8 cellular contexts compared by ENCODE assay signal in the genomic region with DNA sequence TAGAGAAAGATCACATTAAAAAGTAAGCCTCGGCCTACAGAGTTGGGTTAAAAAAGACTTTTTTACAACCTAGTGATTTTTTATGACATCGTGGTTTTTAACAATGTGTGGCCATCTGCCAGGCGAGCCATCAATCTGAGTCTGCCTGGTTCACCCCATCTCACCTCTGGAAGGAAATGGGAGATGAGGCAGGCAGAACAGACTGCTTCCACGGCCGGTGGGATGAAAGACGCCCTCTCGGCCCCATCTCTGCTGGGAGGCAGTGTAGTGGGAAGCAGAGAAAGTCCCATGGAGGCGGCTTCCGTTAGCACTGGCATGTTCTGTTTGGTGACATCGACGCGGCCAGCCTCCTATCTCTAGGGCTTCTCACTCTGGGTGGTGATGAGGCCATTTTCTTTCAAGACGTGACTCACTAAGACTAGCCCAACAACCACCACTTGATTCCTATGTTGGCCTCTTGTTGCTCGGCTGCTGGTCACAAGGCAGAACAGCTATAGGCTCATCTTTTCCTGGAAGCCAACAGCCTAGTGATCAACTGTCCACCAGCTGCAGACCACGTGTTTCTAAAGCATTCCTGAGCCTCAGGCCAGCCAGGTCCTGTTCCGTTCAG.
A peak's percentile ranks its signal among the peaks of the same experiment; 100 is the strongest.
DNase-seq lines count a peak whose midpoint lies in the region; ATAC-seq and TF ChIP-seq lines count a peak whose summit lies in the region.

No MANE protein-coding gene starts in this region.

- POLR2A ChIA-PET in activated CD4-positive, alpha-beta T cell treated with anti-CD3 and anti-CD28 coated beads for 36 hours (lab: Charles Lee): no interaction called here

- H3K4me3 ChIP-seq in gastroesophageal sphincter (no peak overlapping the region), skeletal muscle cell (ENCODE audit: low read depth, low read length) (peak overlapping the region; percentile 10)

- H3K9me3 Mint-ChIP-seq in activated CD4-positive, alpha-beta T cell treated with anti-CD3 and anti-CD28 coated beads for 36 hours (ENCODE audit: low read depth): no peaks in the 10 kb centered on the region

- H3K27ac ChIP-seq in gastroesophageal sphincter: peak overlapping the region; percentile 26 to 75 (median 73)

- ATAC-seq in gastroesophageal sphincter (peak; percentile 22), HG02884 (IDR thresholded peaks at IDR 0.05; ENCODE audit: unreplicated experiment) (no peak)
- no peak for ATAC-seq in activated CD4-positive, alpha-beta T cell treated with anti-CD3 and anti-CD28 coated beads for 36 hours

- no peaks in the 10 kb centered on the region for H3K36me3 Mint-ChIP-seq in activated CD4-positive, alpha-beta T cell treated with anti-CD3 and anti-CD28 coated beads for 36 hours (ENCODE audit: low read depth)

- no peak overlapping the region for H3K27ac Mint-ChIP-seq in activated CD4-positive, alpha-beta T cell treated with anti-CD3 and anti-CD28 coated beads for 36 hours

- WGBS in gastroesophageal sphincter (ENCODE audit: low coverage in 1 of 2), 2 donors: 45 to 50% methylated on average over 12 to 13 of the region's 16 CpGs

- H3K36me3 ChIP-seq in gastroesophageal sphincter: peaks cover 0 to 28% of the 10 kb centered on the region in 2 donors

- no peaks in the 10 kb centered on the region for H3K27me3 Mint-ChIP-seq in activated CD4-positive, alpha-beta T cell treated with anti-CD3 and anti-CD28 coated beads for 36 hours

- H3K4me1 Mint-ChIP-seq in activated CD4-positive, alpha-beta T cell treated with anti-CD3 and anti-CD28 coated beads for 36 hours: peaks cover 6% of the 10 kb centered on the region

- no peaks in the 10 kb centered on the region for H3K9me3 ChIP-seq in gastroesophageal sphincter

- CTCF ChIA-PET in activated CD4-positive, alpha-beta T cell treated with anti-CD3 and anti-CD28 coated beads for 36 hours (lab: Charles Lee): interaction anchor here (0.7 kb wide), 1 partner anchor 191 kb away, joined by 4 read pairs; no protein-coding TSS in a partner anchor

- in situ Hi-C loops in G401 (cut with HindIII; ENCODE audit: low sequenced_read_pairs): no loop called here
- in situ Hi-C loops in GM13976 (cut with MboI; ENCODE audit: low sequenced_read_pairs, unreplicated experiment): no loop called here

- DNase-seq in G401 (ENCODE audit: low spot score): peak; percentile 32
- DNase-seq in T1000 (lab: John Stamatoyannopoulos, UW): peak; percentile 19
- DNase-seq in skeletal muscle cell (ENCODE audit: low read depth): peak; percentile 97
- DNase-seq in activated CD4-positive, alpha-beta T cell treated with anti-CD3 and anti-CD28 coated beads for 36 hours: no peak
- DNase-seq in GM13976 (ENCODE audit: low spot score): no peak
- no peak for DNase-seq in pons (ENCODE audit: low spot score)

- no peak overlapping the region for H3K4me3 Mint-ChIP-seq in activated CD4-positive, alpha-beta T cell treated with anti-CD3 and anti-CD28 coated beads for 36 hours

- intact Hi-C loops in activated CD4-positive, alpha-beta T cell treated with anti-CD3 and anti-CD28 coated beads for 36 hours (cut with DNase I, micrococcal nuclease): no loop called here

- H3K27me3 ChIP-seq in gastroesophageal sphincter: no peaks in the 10 kb centered on the region

- TF ChIP-seq CTCF in gastroesophageal sphincter (IDR thresholded peaks at IDR 0.05) (no peak), GM13976 (IDR thresholded peaks at IDR 0.05; ENCODE audit: borderline replicate concordance, control extremely low read depth, extremely low read depth, insufficient read depth, missing control alignments) (no peak)

- peaks cover 5 to 80% (median 9%) of the 10 kb centered on the region in 3 donors for H3K4me1 ChIP-seq in gastroesophageal sphincter

- TF ChIP-seq POLR2A in gastroesophageal sphincter (IDR thresholded peaks at IDR 0.05): no peak

- no peak for TF ChIP-seq EP300 in gastroesophageal sphincter (IDR thresholded peaks at IDR 0.05)

Comparison
In these comparisons a context has a peak if more than half of its experiments do, and no peak if none do; other contexts are left out.
1. DNase-seq: peak in G401 (single experiment), T1000 (single experiment) and skeletal muscle cell (single experiment); none in activated CD4-positive, alpha-beta T cell treated with anti-CD3 and anti-CD28 coated beads for 36 hours (single experiment), GM13976 (single experiment) and pons (single experiment).